ENCODE assay signal across 1 cellular context in the genomic region with DNA sequence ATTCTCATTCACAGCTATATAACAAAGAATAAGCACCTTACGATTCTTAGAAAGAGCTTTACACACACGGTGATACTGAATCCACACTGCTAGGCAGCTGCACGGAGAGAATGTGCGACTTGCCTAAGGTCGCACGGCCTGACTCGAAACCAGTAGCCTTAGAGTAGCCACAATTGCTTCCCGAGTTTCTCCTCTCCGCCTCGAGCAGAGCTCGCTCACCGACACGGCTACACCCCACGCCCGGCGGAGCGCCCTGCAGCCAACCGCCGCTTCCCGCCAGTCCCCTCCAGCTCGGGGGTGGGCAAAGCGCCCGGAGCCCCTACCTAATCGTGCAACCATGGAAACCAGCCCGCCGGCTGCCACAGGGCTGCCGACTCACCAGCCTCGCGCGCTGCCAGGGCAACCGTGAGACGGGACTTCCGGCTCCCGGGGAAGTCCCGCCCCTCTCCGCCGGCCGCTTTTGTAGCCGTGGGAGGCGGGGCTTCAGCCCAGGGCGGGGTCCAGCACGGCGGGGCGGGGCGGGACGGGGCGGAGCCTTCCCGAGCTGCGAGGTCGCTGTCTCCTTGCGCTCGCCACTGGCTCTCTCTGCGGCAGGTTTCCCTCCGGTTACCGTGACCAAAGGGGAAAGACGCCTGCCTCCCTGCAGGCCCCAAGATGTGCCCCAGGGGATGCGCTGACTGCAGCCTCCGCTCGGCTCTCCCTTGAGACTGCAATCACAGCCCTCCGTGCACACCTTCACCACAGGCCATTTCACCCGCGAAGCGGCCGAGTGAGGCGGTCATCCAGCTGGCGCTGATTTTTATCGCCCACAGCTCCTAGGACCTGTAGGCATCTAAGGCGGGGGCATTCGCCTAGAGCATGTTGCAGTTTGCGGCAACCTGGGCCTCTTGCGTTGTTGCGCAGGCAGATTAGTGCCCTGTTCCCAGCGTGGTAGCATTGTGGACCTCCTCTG.
TF ChIP-seq lines count a peak whose summit lies in the region.

No MANE protein-coding gene starts in this region.

TF ChIP-seq in HepG2, 621 proteins besides CTCF, POLR2A, EP300 and RAD21 (continued from another document and continues in another):
- TF ChIP-seq, protein P1, sequence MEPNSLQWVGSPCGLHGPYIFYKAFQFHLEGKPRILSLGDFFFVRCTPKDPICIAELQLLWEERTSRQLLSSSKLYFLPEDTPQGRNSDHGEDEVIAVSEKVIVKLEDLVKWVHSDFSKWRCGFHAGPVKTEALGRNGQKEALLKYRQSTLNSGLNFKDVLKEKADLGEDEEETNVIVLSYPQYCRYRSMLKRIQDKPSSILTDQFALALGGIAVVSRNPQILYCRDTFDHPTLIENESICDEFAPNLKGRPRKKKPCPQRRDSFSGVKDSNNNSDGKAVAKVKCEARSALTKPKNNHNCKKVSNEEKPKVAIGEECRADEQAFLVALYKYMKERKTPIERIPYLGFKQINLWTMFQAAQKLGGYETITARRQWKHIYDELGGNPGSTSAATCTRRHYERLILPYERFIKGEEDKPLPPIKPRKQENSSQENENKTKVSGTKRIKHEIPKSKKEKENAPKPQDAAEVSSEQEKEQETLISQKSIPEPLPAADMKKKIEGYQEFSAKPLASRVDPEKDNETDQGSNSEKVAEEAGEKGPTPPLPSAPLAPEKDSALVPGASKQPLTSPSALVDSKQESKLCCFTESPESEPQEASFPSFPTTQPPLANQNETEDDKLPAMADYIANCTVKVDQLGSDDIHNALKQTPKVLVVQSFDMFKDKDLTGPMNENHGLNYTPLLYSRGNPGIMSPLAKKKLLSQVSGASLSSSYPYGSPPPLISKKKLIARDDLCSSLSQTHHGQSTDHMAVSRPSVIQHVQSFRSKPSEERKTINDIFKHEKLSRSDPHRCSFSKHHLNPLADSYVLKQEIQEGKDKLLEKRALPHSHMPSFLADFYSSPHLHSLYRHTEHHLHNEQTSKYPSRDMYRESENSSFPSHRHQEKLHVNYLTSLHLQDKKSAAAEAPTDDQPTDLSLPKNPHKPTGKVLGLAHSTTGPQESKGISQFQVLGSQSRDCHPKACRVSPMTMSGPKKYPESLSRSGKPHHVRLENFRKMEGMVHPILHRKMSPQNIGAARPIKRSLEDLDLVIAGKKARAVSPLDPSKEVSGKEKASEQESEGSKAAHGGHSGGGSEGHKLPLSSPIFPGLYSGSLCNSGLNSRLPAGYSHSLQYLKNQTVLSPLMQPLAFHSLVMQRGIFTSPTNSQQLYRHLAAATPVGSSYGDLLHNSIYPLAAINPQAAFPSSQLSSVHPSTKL (CRISPR knock-in tag; IDR thresholded peaks at IDR 0.05): no peak
- TF ChIP-seq, protein P2, sequence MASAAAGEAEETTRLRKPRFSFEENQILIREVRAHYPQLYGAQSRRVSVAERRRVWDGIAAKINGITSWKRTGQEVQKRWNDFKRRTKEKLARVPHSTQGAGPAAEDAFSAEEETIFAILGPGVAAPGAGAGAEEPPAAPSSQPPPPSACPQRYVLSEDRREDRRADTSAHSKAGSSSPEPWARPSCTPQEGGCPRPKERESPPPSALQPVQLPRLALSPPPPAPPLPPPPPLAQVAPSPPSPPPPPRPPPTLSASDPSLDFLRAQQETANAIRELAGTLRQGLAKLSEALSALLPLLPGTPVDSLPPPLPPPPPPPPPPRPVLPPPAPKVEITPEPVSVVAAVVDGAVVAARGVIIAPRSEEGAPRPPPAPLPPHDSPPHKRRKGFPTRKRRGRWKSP (CRISPR knock-in tag; IDR thresholded peaks at IDR 0.05): no peak
- TF ChIP-seq ZNF136 (CRISPR knock-in tag; IDR thresholded peaks at IDR 0.05; ENCODE audit: low read depth) (0 out of 2 replicates have a peak, but pooled peaks have one; percentile 33), SP2 (CRISPR knock-in tag; IDR thresholded peaks at IDR 0.05) (peak; percentile 75), KDM2A (CRISPR knock-in tag; IDR thresholded peaks at IDR 0.05; ENCODE audit: borderline replicate concordance, low read depth) (peak; percentile 100), ZNF543 (CRISPR knock-in tag; IDR thresholded peaks at IDR 0.05) (no peak), ZNF530 (CRISPR knock-in tag; IDR thresholded peaks at IDR 0.05; ENCODE audit: low read depth) (no peak), ZNF772 (CRISPR knock-in tag; IDR thresholded peaks at IDR 0.05) (no peak), ZBTB21 (CRISPR knock-in tag; IDR thresholded peaks at IDR 0.05) (no peak), ZNF292 (CRISPR knock-in tag; IDR thresholded peaks at IDR 0.05; ENCODE audit: borderline replicate concordance, low read depth) (no peak), ELF1 (CRISPR knock-in tag; IDR thresholded peaks at IDR 0.05) (peak; percentile 90), NR2C2 (CRISPR knock-in tag; IDR thresholded peaks at IDR 0.05; ENCODE audit: borderline replicate concordance) (no peak; the same call in 1 of the 2 replicates), KAT8 (CRISPR knock-in tag; IDR thresholded peaks at IDR 0.05) (peak; percentile 48; the same call in 1 of the 2 replicates), ISL2 (CRISPR knock-in tag; IDR thresholded peaks at IDR 0.05) (no peak), SAP130 (CRISPR knock-in tag; IDR thresholded peaks at IDR 0.05; ENCODE audit: low read depth) (peak; percentile 90), ZNF678 (CRISPR knock-in tag; IDR thresholded peaks at IDR 0.05) (no peak), AKAP8 (CRISPR knock-in tag; IDR thresholded peaks at IDR 0.05) (peak; percentile 72; the same call in 1 of the 2 replicates), FOXM1 (CRISPR knock-in tag; IDR thresholded peaks at IDR 0.05) (no peak), PCBP1 (IDR thresholded peaks at IDR 0.05; ENCODE audit: borderline replicate concordance, low read depth, low read length) (0 out of 2 replicates have a peak, but pooled peaks have one; percentile 5), NCOR1 (IDR thresholded peaks at IDR 0.05; ENCODE audit: borderline replicate concordance, low read length) (no peak), IKZF1 (IDR thresholded peaks at IDR 0.05) (no peak), ZNF616 (CRISPR knock-in tag; IDR thresholded peaks at IDR 0.05; ENCODE audit: low read depth) (no peak), NFATC3 (CRISPR knock-in tag; IDR thresholded peaks at IDR 0.05) (0 out of 2 replicates have a peak, but pooled peaks have one; percentile 43), RAD51 (IDR thresholded peaks at IDR 0.05; ENCODE audit: borderline replicate concordance) (no peak), HIVEP1 (CRISPR knock-in tag; IDR thresholded peaks at IDR 0.05) (peak; percentile 52; the same call in 1 of the 2 replicates), SALL1 (CRISPR knock-in tag; IDR thresholded peaks at IDR 0.05) (peak; percentile 42), NKX3-1 (CRISPR knock-in tag; IDR thresholded peaks at IDR 0.05) (0 out of 2 replicates have a peak, but pooled peaks have one; percentile 21), MAF1 (CRISPR knock-in tag; IDR thresholded peaks at IDR 0.05; ENCODE audit: borderline replicate concordance) (no peak), ZNF234 (CRISPR knock-in tag; conservative IDR thresholded peaks at IDR 0.05) (no peak), CEBPB (IDR thresholded peaks at IDR 0.05; ENCODE audit: borderline replicate concordance, low read depth, low read length) (no peak), MTA3 (CRISPR knock-in tag; IDR thresholded peaks at IDR 0.05) (no peak), IRX3 (CRISPR knock-in tag; IDR thresholded peaks at IDR 0.05; ENCODE audit: borderline replicate concordance, low read depth) (no peak), GLI4 (CRISPR knock-in tag; IDR thresholded peaks at IDR 0.05; ENCODE audit: borderline replicate concordance) (0 out of 2 replicates have a peak, but pooled peaks have one; percentile 41), ASH2L (IDR thresholded peaks at IDR 0.05; ENCODE audit: insufficient read length, low read depth, low read length) (peak; percentile 61), ZNF747 (CRISPR knock-in tag; IDR thresholded peaks at IDR 0.05; ENCODE audit: borderline replicate concordance) (no peak; the same call in 1 of the 2 replicates), HNRNPH1 (optimal IDR thresholded peaks at IDR 0.05; ENCODE audit: low read depth, low read length) (no peak)
- TF ChIP-seq, protein P3, sequence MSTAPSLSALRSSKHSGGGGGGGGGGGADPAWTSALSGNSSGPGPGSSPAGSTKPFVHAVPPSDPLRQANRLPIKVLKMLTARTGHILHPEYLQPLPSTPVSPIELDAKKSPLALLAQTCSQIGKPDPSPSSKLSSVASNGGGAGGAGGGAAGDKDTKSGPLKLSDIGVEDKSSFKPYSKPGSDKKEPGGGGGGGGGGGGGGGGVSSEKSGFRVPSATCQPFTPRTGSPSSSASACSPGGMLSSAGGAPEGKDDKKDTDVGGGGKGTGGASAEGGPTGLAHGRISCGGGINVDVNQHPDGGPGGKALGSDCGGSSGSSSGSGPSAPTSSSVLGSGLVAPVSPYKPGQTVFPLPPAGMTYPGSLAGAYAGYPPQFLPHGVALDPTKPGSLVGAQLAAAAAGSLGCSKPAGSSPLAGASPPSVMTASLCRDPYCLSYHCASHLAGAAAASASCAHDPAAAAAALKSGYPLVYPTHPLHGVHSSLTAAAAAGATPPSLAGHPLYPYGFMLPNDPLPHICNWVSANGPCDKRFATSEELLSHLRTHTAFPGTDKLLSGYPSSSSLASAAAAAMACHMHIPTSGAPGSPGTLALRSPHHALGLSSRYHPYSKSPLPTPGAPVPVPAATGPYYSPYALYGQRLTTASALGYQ (CRISPR knock-in tag; IDR thresholded peaks at IDR 0.05): no peak
- TF ChIP-seq, protein P4, sequence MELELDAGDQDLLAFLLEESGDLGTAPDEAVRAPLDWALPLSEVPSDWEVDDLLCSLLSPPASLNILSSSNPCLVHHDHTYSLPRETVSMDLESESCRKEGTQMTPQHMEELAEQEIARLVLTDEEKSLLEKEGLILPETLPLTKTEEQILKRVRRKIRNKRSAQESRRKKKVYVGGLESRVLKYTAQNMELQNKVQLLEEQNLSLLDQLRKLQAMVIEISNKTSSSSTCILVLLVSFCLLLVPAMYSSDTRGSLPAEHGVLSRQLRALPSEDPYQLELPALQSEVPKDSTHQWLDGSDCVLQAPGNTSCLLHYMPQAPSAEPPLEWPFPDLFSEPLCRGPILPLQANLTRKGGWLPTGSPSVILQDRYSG (CRISPR knock-in tag; IDR thresholded peaks at IDR 0.05): no peak
- TF ChIP-seq, protein P5, sequence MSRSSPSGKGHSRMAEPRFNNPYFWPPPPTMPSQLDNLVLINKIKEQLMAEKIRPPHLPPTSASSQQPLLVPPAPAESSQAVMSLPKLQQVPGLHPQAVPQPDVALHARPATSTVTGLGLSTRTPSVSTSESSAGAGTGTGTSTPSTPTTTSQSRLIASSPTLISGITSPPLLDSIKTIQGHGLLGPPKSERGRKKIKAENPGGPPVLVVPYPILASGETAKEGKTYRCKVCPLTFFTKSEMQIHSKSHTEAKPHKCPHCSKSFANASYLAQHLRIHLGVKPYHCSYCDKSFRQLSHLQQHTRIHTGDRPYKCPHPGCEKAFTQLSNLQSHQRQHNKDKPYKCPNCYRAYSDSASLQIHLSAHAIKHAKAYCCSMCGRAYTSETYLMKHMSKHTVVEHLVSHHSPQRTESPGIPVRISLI (CRISPR knock-in tag; IDR thresholded peaks at IDR 0.05; ENCODE audit: borderline replicate concordance): no peak
- TF ChIP-seq, protein P6, sequence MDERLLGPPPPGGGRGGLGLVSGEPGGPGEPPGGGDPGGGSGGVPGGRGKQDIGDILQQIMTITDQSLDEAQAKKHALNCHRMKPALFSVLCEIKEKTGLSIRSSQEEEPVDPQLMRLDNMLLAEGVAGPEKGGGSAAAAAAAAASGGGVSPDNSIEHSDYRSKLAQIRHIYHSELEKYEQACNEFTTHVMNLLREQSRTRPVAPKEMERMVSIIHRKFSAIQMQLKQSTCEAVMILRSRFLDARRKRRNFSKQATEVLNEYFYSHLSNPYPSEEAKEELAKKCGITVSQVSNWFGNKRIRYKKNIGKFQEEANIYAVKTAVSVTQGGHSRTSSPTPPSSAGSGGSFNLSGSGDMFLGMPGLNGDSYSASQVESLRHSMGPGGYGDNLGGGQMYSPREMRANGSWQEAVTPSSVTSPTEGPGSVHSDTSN (CRISPR knock-in tag; IDR thresholded peaks at IDR 0.05): no peak
- TF ChIP-seq, protein P7, sequence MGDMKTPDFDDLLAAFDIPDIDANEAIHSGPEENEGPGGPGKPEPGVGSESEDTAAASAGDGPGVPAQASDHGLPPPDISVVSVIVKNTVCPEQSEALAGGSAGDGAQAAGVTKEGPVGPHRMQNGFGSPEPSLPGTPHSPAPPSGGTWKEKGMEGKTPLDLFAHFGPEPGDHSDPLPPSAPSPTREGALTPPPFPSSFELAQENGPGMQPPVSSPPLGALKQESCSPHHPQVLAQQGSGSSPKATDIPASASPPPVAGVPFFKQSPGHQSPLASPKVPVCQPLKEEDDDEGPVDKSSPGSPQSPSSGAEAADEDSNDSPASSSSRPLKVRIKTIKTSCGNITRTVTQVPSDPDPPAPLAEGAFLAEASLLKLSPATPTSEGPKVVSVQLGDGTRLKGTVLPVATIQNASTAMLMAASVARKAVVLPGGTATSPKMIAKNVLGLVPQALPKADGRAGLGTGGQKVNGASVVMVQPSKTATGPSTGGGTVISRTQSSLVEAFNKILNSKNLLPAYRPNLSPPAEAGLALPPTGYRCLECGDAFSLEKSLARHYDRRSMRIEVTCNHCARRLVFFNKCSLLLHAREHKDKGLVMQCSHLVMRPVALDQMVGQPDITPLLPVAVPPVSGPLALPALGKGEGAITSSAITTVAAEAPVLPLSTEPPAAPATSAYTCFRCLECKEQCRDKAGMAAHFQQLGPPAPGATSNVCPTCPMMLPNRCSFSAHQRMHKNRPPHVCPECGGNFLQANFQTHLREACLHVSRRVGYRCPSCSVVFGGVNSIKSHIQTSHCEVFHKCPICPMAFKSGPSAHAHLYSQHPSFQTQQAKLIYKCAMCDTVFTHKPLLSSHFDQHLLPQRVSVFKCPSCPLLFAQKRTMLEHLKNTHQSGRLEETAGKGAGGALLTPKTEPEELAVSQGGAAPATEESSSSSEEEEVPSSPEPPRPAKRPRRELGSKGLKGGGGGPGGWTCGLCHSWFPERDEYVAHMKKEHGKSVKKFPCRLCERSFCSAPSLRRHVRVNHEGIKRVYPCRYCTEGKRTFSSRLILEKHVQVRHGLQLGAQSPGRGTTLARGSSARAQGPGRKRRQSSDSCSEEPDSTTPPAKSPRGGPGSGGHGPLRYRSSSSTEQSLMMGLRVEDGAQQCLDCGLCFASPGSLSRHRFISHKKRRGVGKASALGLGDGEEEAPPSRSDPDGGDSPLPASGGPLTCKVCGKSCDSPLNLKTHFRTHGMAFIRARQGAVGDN (CRISPR knock-in tag; IDR thresholded peaks at IDR 0.05): peak; percentile 80
- TF ChIP-seq, protein P8, sequence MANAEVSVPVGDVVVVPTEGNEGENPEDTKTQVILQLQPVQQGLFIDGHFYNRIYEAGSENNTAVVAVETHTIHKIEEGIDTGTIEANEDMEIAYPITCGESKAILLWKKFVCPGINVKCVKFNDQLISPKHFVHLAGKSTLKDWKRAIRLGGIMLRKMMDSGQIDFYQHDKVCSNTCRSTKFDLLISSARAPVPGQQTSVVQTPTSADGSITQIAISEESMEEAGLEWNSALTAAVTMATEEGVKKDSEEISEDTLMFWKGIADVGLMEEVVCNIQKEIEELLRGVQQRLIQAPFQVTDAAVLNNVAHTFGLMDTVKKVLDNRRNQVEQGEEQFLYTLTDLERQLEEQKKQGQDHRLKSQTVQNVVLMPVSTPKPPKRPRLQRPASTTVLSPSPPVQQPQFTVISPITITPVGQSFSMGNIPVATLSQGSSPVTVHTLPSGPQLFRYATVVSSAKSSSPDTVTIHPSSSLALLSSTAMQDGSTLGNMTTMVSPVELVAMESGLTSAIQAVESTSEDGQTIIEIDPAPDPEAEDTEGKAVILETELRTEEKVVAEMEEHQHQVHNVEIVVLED (CRISPR knock-in tag; IDR thresholded peaks at IDR 0.05; ENCODE audit: borderline replicate concordance): peak; percentile 64; the same call in 1 of the 2 replicates
- TF ChIP-seq, protein P9, sequence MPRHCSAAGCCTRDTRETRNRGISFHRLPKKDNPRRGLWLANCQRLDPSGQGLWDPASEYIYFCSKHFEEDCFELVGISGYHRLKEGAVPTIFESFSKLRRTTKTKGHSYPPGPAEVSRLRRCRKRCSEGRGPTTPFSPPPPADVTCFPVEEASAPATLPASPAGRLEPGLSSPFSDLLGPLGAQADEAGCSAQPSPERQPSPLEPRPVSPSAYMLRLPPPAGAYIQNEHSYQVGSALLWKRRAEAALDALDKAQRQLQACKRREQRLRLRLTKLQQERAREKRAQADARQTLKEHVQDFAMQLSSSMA (CRISPR knock-in tag; IDR thresholded peaks at IDR 0.05): peak; percentile 15; the same call in 1 of the 2 replicates
